In genomic region chr2:176123483-176123843, GRCh38 we compare ENCODE assay signal across 13 cellular contexts. TPM values are rescaled to one million over a fixed set of nuclear protein-coding genes. Genes with fewer than 3 reads are reported as not detected.
A peak's percentile ranks its signal among the peaks of the same experiment; 100 is the strongest.
DNase-seq lines count a peak whose midpoint lies in the region; ATAC-seq, FAIRE-seq and TF ChIP-seq lines count a peak whose summit lies in the region.
"Had no signal": no experiment of that assay in that cellular context is flagged by ENCODE, and none has a peak within 500 bp of the region (broad histone marks: within the 10 kb centered on the region; RNA-seq: fewer than 3 reads in every experiment).

No MANE protein-coding gene starts in this region.

- no peak overlapping the region for H4K91ac ChIP-seq in IMR-90 (ENCODE audit: insufficient read depth, low read depth, low read length)

- CTCF ChIA-PET in IMR-90 (lab: Yijun Ruan, JAX) (no interaction called here), endothelial cell of umbilical vein (lab: Charles Lee) (interaction anchor here (1.0 to 4.7 kb wide), 10 partner anchors 8 to 1041 kb away, joined by 3 to 28 read pairs (median 11); no protein-coding TSS in a partner anchor)

- H2BK15ac ChIP-seq in IMR-90 (ENCODE audit: low read depth, low read length): no peak overlapping the region

- TF ChIP-seq EP300 in ovary (IDR thresholded peaks at IDR 0.05): no peak

- POLR2A ChIA-PET in IMR-90 (lab: Charles Lee; ENCODE audit: unreplicated experiment): no interaction called here
- POLR2A ChIA-PET in endothelial cell of umbilical vein (lab: Charles Lee): no interaction called here

- peak; percentile 42 for FAIRE-seq in endothelial cell of umbilical vein (lab: Jason Lieb, UNC)

- H3K4me3 ChIP-seq in BLaER1 (peak overlapping the region; percentile 33; the same call in 1 of the 2 replicates), IMR-90 (ENCODE audit: insufficient read depth, low read depth, low read length) (no peak overlapping the region), endothelial cell of umbilical vein (replicated peaks in 1 of 3; ENCODE audit: insufficient read depth in 1 of 3, low read depth in 1 of 3, low read length in 3 of 3) (peak overlapping the region; percentile 49 to 77 (median 61)), ovary (peak overlapping the region; percentile 76)
- H3K4me3 ChIP-seq: lung had no signal

- no peak overlapping the region for H4K8ac ChIP-seq in IMR-90 (ENCODE audit: low read depth in 2 of 2, low read length in 2 of 2)

- in situ Hi-C loops in IMR-90 (cut with MboI; ENCODE audit: low sequenced_read_pairs): loop anchor here (10.0 kb wide), 2 partner anchors 331 to 1031 kb away; no protein-coding TSS in a partner anchor

- no peak overlapping the region for H2AK5ac ChIP-seq in IMR-90 (ENCODE audit: low read depth, low read length)

- no peak overlapping the region for H3K4ac ChIP-seq in IMR-90 (ENCODE audit: low read depth, low read length)

- no peaks in the 10 kb centered on the region for H3K79me1 ChIP-seq in IMR-90 (ENCODE audit: low read depth in 1 of 2, low read length in 2 of 2)

- peaks cover 39% of the 10 kb centered on the region for H3K9me3 ChIP-seq in BLaER1
- H3K9me3 ChIP-seq in IMR-90 (ENCODE audit: control insufficient read depth, insufficient read depth, low read length): peaks cover 4% of the 10 kb centered on the region
- no peaks in the 10 kb centered on the region for H3K9me3 ChIP-seq in endothelial cell of umbilical vein (replicated peaks; ENCODE audit: control insufficient read depth, insufficient read depth, low read length)
- H3K9me3 ChIP-seq in ovary: no peaks in the 10 kb centered on the region

- WGBS in IMR-90 (ENCODE audit: extremely low coverage in 2 of 2, insufficient read length in 1 of 2), 2 experiments: 0% methylated on average over 6 of the region's 16 CpGs; no CpG with 5 or more reads in 1 of the 2 experiments
- WGBS in ovary, 3 donors: 3 to 7% (median 7%) methylated on average over 16 of the region's 16 CpGs

- H3K27me3 ChIP-seq in BLaER1: peaks cover 100% of the 10 kb centered on the region
- H3K27me3 ChIP-seq in IMR-90 (ENCODE audit: control insufficient read depth, insufficient read depth, low read length): peaks cover 90% of the 10 kb centered on the region
- peaks cover 31 to 41% of the 10 kb centered on the region in 2 experiments for H3K27me3 ChIP-seq in endothelial cell of umbilical vein (ENCODE audit: control insufficient read depth in 2 of 2, insufficient read depth in 2 of 2, low read length in 2 of 2)
- H3K27me3 ChIP-seq in ovary: no peaks in the 10 kb centered on the region

- dilution Hi-C loops in IMR-90 (cut with HindIII; ENCODE audit: low sequenced_read_pairs, unreplicated experiment): no loop called here
- dilution Hi-C loops in endothelial cell of umbilical vein (cut with MboI; ENCODE audit: extremely low pct_ligation_motif_present, low sequenced_read_pairs): no loop called here

- no peak overlapping the region for H3K56ac ChIP-seq in IMR-90 (ENCODE audit: extremely low read depth, insufficient read depth, low read length)

- no peak overlapping the region for H3K23ac ChIP-seq in IMR-90 (ENCODE audit: low read depth, low read length)

- H3K4me2 ChIP-seq in BLaER1: no peak overlapping the region
- no peak overlapping the region for H3K4me2 ChIP-seq in IMR-90 (ENCODE audit: low read depth, low read length)
- H3K4me2 ChIP-seq in endothelial cell of umbilical vein (ENCODE audit: insufficient read depth, low read length): peak overlapping the region; percentile 80

- no peak for DNase-seq in IMR-90
- DNase-seq in endothelial cell of umbilical vein (ENCODE audit: low read depth, low spot score): no peak
- DNase-seq in ovary: no peak
- no peak for DNase-seq in omental fat pad (ENCODE audit: low spot score)
- DNase-seq in H4 (ENCODE audit: low spot score): no peak
- DNase-seq: NCI-H1694; NK-92 treated with Interleukin-12 subunit alpha and Interleukin-12 subunit beta, amount 100 ng/mL, for 24 hours had no signal

- BruUV-seq in IMR-90 (replicated peaks; lab: Mats Ljungman, UMichigan) (no TSS peak), endothelial cell of umbilical vein (replicated peaks; lab: Mats Ljungman, UMichigan) (no TSS peak)

- H3K9ac ChIP-seq in BLaER1 (no peak overlapping the region), IMR-90 (ENCODE audit: low read depth, low read length) (no peak overlapping the region), endothelial cell of umbilical vein (replicated peaks; ENCODE audit: extremely low read depth, insufficient read depth, low read length) (no peak overlapping the region)

- no peak overlapping the region for H2BK20ac ChIP-seq in IMR-90 (ENCODE audit: low read depth, low read length)

- no peak for TF ChIP-seq POLR2A in IMR-90 (IDR thresholded peaks at IDR 0.05; ENCODE audit: low read depth, low read length)
- no peak for TF ChIP-seq POLR2A in endothelial cell of umbilical vein (IDR thresholded peaks at IDR 0.05; ENCODE audit: low read depth, low read length)
- TF ChIP-seq POLR2A in ovary (IDR thresholded peaks at IDR 0.05): no peak

- H2AFZ ChIP-seq in IMR-90 (replicated peaks; ENCODE audit: low read length, poor library complexity): peak overlapping the region; percentile 19
- peak overlapping the region; percentile 89 for H2AFZ ChIP-seq in endothelial cell of umbilical vein (ENCODE audit: low read depth, low read length)

- no peak overlapping the region for H2BK120ac ChIP-seq in IMR-90 (ENCODE audit: low read depth, low read length)

- no peaks in the 10 kb centered on the region for H3K36me3 ChIP-seq in BLaER1
- no peaks in the 10 kb centered on the region for H3K36me3 ChIP-seq in IMR-90 (ENCODE audit: control insufficient read depth, insufficient read depth, low read length)
- no peaks in the 10 kb centered on the region for H3K36me3 ChIP-seq in endothelial cell of umbilical vein (ENCODE audit: control insufficient read depth in 2 of 2, extremely low read depth in 1 of 2, insufficient read depth in 2 of 2, low read length in 2 of 2)
- H3K36me3 ChIP-seq in ovary: no peaks in the 10 kb centered on the region

- TF ChIP-seq CTCF in IMR-90 (conservative IDR thresholded peaks at IDR 0.05; ENCODE audit: low read depth, low read length) (no peak), endothelial cell of umbilical vein (IDR thresholded peaks at IDR 0.05; ENCODE audit: extremely low read depth in 1 of 2, insufficient read depth in 1 of 2, low read depth in 1 of 2, low read length in 2 of 2) (no peak), ovary (IDR thresholded peaks at IDR 0.05) (no peak), omental fat pad (IDR thresholded peaks at IDR 0.05) (no peak)

- H3K9me1 ChIP-seq in IMR-90 (ENCODE audit: insufficient read depth, low read length): no peaks in the 10 kb centered on the region
- no peaks in the 10 kb centered on the region for H3K9me1 ChIP-seq in endothelial cell of umbilical vein (replicated peaks; ENCODE audit: control insufficient read depth, extremely low read depth, insufficient read depth, low read length)

- H3K4me1 ChIP-seq in BLaER1 (peaks cover 4% of the 10 kb centered on the region), IMR-90 (ENCODE audit: control insufficient read depth, insufficient read depth, low read length) (no peaks in the 10 kb centered on the region), endothelial cell of umbilical vein (ENCODE audit: control insufficient read depth, extremely low read depth, insufficient read depth, low read length) (peaks cover 22% of the 10 kb centered on the region), ovary (ENCODE audit: insufficient read depth) (peaks cover 2% of the 10 kb centered on the region)

- H4K5ac ChIP-seq in IMR-90 (ENCODE audit: low read depth, low read length): no peak overlapping the region

- H3K27ac ChIP-seq in BLaER1: no peak overlapping the region
- H3K27ac ChIP-seq in IMR-90 (ENCODE audit: insufficient read depth, low read length): no peak overlapping the region
- H3K27ac ChIP-seq in endothelial cell of umbilical vein (ENCODE audit: insufficient read depth, low read depth, low read length): no peak overlapping the region
- H3K27ac ChIP-seq in ovary: peak overlapping the region; percentile 87 to 92
- H3K27ac ChIP-seq: HL-60 had no signal

- H4K20me1 ChIP-seq in BLaER1: peaks cover 96% of the 10 kb centered on the region
- no peaks in the 10 kb centered on the region; the same call in 1 of the 2 replicates for H4K20me1 ChIP-seq in IMR-90 (ENCODE audit: insufficient read depth, low read length)
- H4K20me1 ChIP-seq in endothelial cell of umbilical vein (replicated peaks; ENCODE audit: control insufficient read depth, extremely low read depth, insufficient read depth, low read length): no peaks in the 10 kb centered on the region

- no peak for TF ChIP-seq RAD21 in IMR-90 (IDR thresholded peaks at IDR 0.05; ENCODE audit: low read length)

- intact Hi-C loops in IMR-90 (cut with micrococcal nuclease) (no loop called here), endothelial cell of umbilical vein (cut with micrococcal nuclease) (no loop called here), ovary (cut with DNase I) (loop anchor here in 1 of 4 donors (5.0 to 10.0 kb wide), 2 partner anchors 691 to 1089 kb away; partner anchors contain the start of gene HNRNPA3)

- no peak overlapping the region for H2BK5ac ChIP-seq in IMR-90 (ENCODE audit: low read depth, low read length, poor library complexity, severe bottlenecking)

- H2AK9ac ChIP-seq in IMR-90 (replicated peaks; ENCODE audit: low read depth, low read length, poor library complexity): no peak overlapping the region

- ATAC-seq in IMR-90 (ENCODE audit: low read depth): no peak
- no peak for ATAC-seq in omental fat pad (ENCODE audit: low FRiP score)
- ATAC-seq in HG02938 (IDR thresholded peaks at IDR 0.05; ENCODE audit: unreplicated experiment): no peak
- no peak for ATAC-seq in HG02852 (IDR thresholded peaks at IDR 0.05; ENCODE audit: unreplicated experiment)
- ATAC-seq: HCT116 had no signal

- H3K14ac ChIP-seq in IMR-90 (replicated peaks; ENCODE audit: low read depth, low read length): no peak overlapping the region

- no peaks in the 10 kb centered on the region for H3K79me2 ChIP-seq in endothelial cell of umbilical vein (ENCODE audit: control insufficient read depth, insufficient read depth, low read length)

- H3K18ac ChIP-seq in IMR-90 (ENCODE audit: low read depth, low read length): no peak overlapping the region

RNA-seq across cellular contexts. Expression of gene HOXD9, which starts 0.9 kb away (rescaled TPM):
- total RNA-seq in IMR-90 (2012; rRNA removed) (not detected in 2 replicates), endothelial cell of umbilical vein (3.5 and 3.9 TPM in 2 replicates), ovary (10 to 100 TPM in 6 of 7 donors, 1 to 10 TPM in 1; 9.7 to 20.6 (median 12.8) TPM), omental fat pad (1 to 10 TPM in 3 of 4 donors, under 1 TPM in 1; 0.95 to 2.6 (median 1.7) TPM)
- polyA plus RNA-seq in IMR-90 (2012; rRNA removed) (not detected in 2 replicates), endothelial cell of umbilical vein (1.9 and 2.3 TPM in 2 replicates), ovary (10 to 100 TPM; 11.7 to 13.0 TPM)
- polyA plus RNA-seq in IMR-90 (2012; cell fraction: cytosol; rRNA removed): not detected in 2 replicates
- not detected in 2 replicates for polyA plus RNA-seq in IMR-90 (2012; cell fraction: nucleus; rRNA removed; ENCODE audit: low replicate concordance)
- polyA plus RNA-seq in endothelial cell of umbilical vein (2011; cell fraction: cytosol; rRNA removed): 1.2 and 1.9 TPM in 2 replicates
- 1.0 and 1.2 TPM in 2 replicates for polyA plus RNA-seq in endothelial cell of umbilical vein (2011; cell fraction: nucleus; rRNA removed)
- polyA plus RNA-seq in endothelial cell of umbilical vein (2012): 3.6 and 4.5 TPM in 2 replicates
- 0.40 and 0.46 TPM in 2 replicates for polyA minus RNA-seq in endothelial cell of umbilical vein
- polyA minus RNA-seq in endothelial cell of umbilical vein (2011; cell fraction: cytosol; rRNA and poly(A)+ RNA removed): 2.0 TPM
- 0.53 and 1.4 TPM in 2 replicates for polyA minus RNA-seq in endothelial cell of umbilical vein (2011; cell fraction: nucleus; rRNA and poly(A)+ RNA removed)
- 1.1 and 2.1 TPM in 2 replicates for total RNA-seq in H4 (2014; rRNA removed; shearing (Covaris generic))

RNA-seq across cellular contexts. Expression of gene HOXD8, which starts 6.0 kb away (rescaled TPM):
- total RNA-seq in IMR-90 (2012; rRNA removed) (not detected in 2 replicates), endothelial cell of umbilical vein (14.9 and 15.6 TPM in 2 replicates), ovary (10 to 100 TPM; 29.2 to 46.8 (median 33.1) TPM), omental fat pad (10 to 100 TPM in 1 of 4 donors, 1 to 10 TPM in 3; 3.7 to 24.6 (median 7.6) TPM)
- polyA plus RNA-seq in IMR-90 (2012; rRNA removed) (not detected in 2 replicates), endothelial cell of umbilical vein (6.4 and 7.2 TPM in 2 replicates), ovary (10 to 100 TPM; 36.9 to 50.6 TPM)
- polyA plus RNA-seq in IMR-90 (2012; cell fraction: cytosol; rRNA removed): not detected in 2 replicates
- polyA plus RNA-seq in IMR-90 (2012; cell fraction: nucleus; rRNA removed; ENCODE audit: low replicate concordance): not detected in 2 replicates
- 7.9 and 8.0 TPM in 2 replicates for polyA plus RNA-seq in endothelial cell of umbilical vein (2011; cell fraction: cytosol; rRNA removed)
- polyA plus RNA-seq in endothelial cell of umbilical vein (2011; cell fraction: nucleus; rRNA removed): 5.3 and 7.6 TPM in 2 replicates
- polyA plus RNA-seq in endothelial cell of umbilical vein (2012): 13.0 and 15.6 TPM in 2 replicates
- 3.2 and 4.6 TPM in 2 replicates for polyA minus RNA-seq in endothelial cell of umbilical vein
- not detected for polyA minus RNA-seq in endothelial cell of umbilical vein (2011; cell fraction: cytosol; rRNA and poly(A)+ RNA removed)
- 2.6 and 3.6 TPM in 2 replicates for polyA minus RNA-seq in endothelial cell of umbilical vein (2011; cell fraction: nucleus; rRNA and poly(A)+ RNA removed)
- total RNA-seq in H4 (2014; rRNA removed; shearing (Covaris generic)): not detected in 2 replicates

RNA-seq across cellular contexts. Expression of gene HOXD10, which starts 6.9 kb away (rescaled TPM):
- total RNA-seq in IMR-90 (2012; rRNA removed) (not detected in 2 replicates), endothelial cell of umbilical vein (not detected in 2 replicates), ovary (1 to 10 TPM in 4 of 7 donors, under 1 TPM in 3; 0.38 to 3.2 (median 1.0) TPM), omental fat pad (1 to 10 TPM in 1 of 4 donors, under 1 TPM in 2, not detected in 1; 0.56 to 1.1 (median 0.56) TPM)
- polyA plus RNA-seq in IMR-90 (2012; rRNA removed) (not detected in 2 replicates), endothelial cell of umbilical vein (not detected in 2 replicates), ovary (1 to 10 TPM; 1.1 to 8.1 TPM)
- polyA plus RNA-seq in IMR-90 (2012; cell fraction: cytosol; rRNA removed): not detected in 2 replicates
- polyA plus RNA-seq in IMR-90 (2012; cell fraction: nucleus; rRNA removed; ENCODE audit: low replicate concordance): not detected in 2 replicates
- not detected in 2 replicates for polyA plus RNA-seq in endothelial cell of umbilical vein (2011; cell fraction: cytosol; rRNA removed)
- not detected in 2 replicates for polyA plus RNA-seq in endothelial cell of umbilical vein (2011; cell fraction: nucleus; rRNA removed)
- polyA plus RNA-seq in endothelial cell of umbilical vein (2012): not detected in 2 replicates
- polyA minus RNA-seq in endothelial cell of umbilical vein: not detected in 2 replicates
- not detected for polyA minus RNA-seq in endothelial cell of umbilical vein (2011; cell fraction: cytosol; rRNA and poly(A)+ RNA removed)
- polyA minus RNA-seq in endothelial cell of umbilical vein (2011; cell fraction: nucleus; rRNA and poly(A)+ RNA removed): not detected in 2 replicates
- total RNA-seq in H4 (2014; rRNA removed; shearing (Covaris generic)): not detected in 2 replicates

RNA-seq across cellular contexts. Expression of gene HOXD11, which starts 16.4 kb away (rescaled TPM):
- total RNA-seq in IMR-90 (2012; rRNA removed): not detected in 2 replicates
- not detected in 2 replicates for polyA plus RNA-seq in IMR-90 (2012; rRNA removed)
- polyA plus RNA-seq in IMR-90 (2012; cell fraction: cytosol; rRNA removed): not detected in 2 replicates
- polyA plus RNA-seq in IMR-90 (2012; cell fraction: nucleus; rRNA removed; ENCODE audit: low replicate concordance): not detected in 2 replicates
- not detected in 2 replicates for total RNA-seq in endothelial cell of umbilical vein
- not detected in 2 replicates for polyA plus RNA-seq in endothelial cell of umbilical vein
- polyA plus RNA-seq in endothelial cell of umbilical vein (2011; cell fraction: cytosol; rRNA removed): not detected in 2 replicates
- not detected in 2 replicates for polyA plus RNA-seq in endothelial cell of umbilical vein (2011; cell fraction: nucleus; rRNA removed)
- not detected in 2 replicates for polyA plus RNA-seq in endothelial cell of umbilical vein (2012)
- not detected in 2 replicates for polyA minus RNA-seq in endothelial cell of umbilical vein
- 1.0 TPM for polyA minus RNA-seq in endothelial cell of umbilical vein (2011; cell fraction: cytosol; rRNA and poly(A)+ RNA removed)
- not detected in 2 replicates for polyA minus RNA-seq in endothelial cell of umbilical vein (2011; cell fraction: nucleus; rRNA and poly(A)+ RNA removed)
- total RNA-seq in ovary: 1 to 10 TPM in 2 of 7 donors, under 1 TPM in 1, not detected in 4; 0.61 to 1.3 (median 1.1) TPM
- under 1 TPM; 0.07 to 0.48 TPM for polyA plus RNA-seq in ovary
- total RNA-seq in omental fat pad: not detected
- total RNA-seq in H4 (2014; rRNA removed; shearing (Covaris generic)): not detected in 2 replicates
- total RNA-seq: lung had no signal
- polyA plus RNA-seq: lung had no signal

RNA-seq across cellular contexts. Expression of gene HOXD12, which starts 23.9 kb away (rescaled TPM):
- total RNA-seq in IMR-90 (2012; rRNA removed): not detected in 2 replicates
- not detected in 2 replicates for polyA plus RNA-seq in IMR-90 (2012; rRNA removed)
- polyA plus RNA-seq in IMR-90 (2012; cell fraction: cytosol; rRNA removed): not detected in 2 replicates
- polyA plus RNA-seq in IMR-90 (2012; cell fraction: nucleus; rRNA removed; ENCODE audit: low replicate concordance): not detected in 2 replicates
- not detected in 2 replicates for total RNA-seq in endothelial cell of umbilical vein
- polyA plus RNA-seq in endothelial cell of umbilical vein: not detected in 2 replicates
- not detected in 2 replicates for polyA plus RNA-seq in endothelial cell of umbilical vein (2011; cell fraction: cytosol; rRNA removed)
- polyA plus RNA-seq in endothelial cell of umbilical vein (2011; cell fraction: nucleus; rRNA removed): not detected in 2 replicates
- polyA plus RNA-seq in endothelial cell of umbilical vein (2012): not detected in 2 replicates
- polyA minus RNA-seq in endothelial cell of umbilical vein: not detected in 2 replicates
- not detected for polyA minus RNA-seq in endothelial cell of umbilical vein (2011; cell fraction: cytosol; rRNA and poly(A)+ RNA removed)
- not detected in 2 replicates for polyA minus RNA-seq in endothelial cell of umbilical vein (2011; cell fraction: nucleus; rRNA and poly(A)+ RNA removed)
- not detected for total RNA-seq in ovary
- not detected for polyA plus RNA-seq in ovary
- not detected for total RNA-seq in omental fat pad
- not detected in 2 replicates for total RNA-seq in H4 (2014; rRNA removed; shearing (Covaris generic))
- total RNA-seq: lung had no signal
- polyA plus RNA-seq: lung had no signal

Comparison
In these comparisons a context has a peak if more than half of its experiments do, and no peak if none do; other contexts are left out.
1. H3K27ac ChIP-seq: peak in ovary (2 of 2); none in BLaER1 (single experiment), IMR-90 (single experiment) and endothelial cell of umbilical vein (single experiment).